ENCODE assay signal across 21 cellular contexts in the genomic region with DNA sequence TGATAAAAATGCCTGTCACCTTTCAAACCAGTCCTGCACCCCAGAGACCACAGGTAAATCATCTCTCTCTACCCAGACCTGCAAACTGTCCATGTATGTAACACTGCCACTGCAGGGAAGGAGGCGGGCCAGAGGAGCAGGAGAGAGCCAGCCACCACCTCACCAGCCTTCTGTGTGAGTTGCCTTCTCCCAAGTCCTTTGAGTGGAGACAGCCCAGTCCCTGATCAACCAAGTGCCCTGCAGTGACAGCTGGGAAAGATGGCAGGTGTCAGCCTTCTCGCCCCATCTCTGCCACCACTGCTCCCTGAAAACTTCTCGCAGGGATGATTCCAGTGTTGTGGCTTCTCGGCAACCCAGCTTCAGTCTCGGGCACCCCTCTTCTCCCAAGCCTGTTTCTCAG.
"Had no signal": no experiment of that assay in that cellular context is flagged by ENCODE, and none has a peak within 500 bp of the region (broad histone marks: within the 10 kb centered on the region; RNA-seq: fewer than 3 reads in every experiment).

No MANE protein-coding gene starts in this region.

- H3K27me3 Mint-ChIP-seq: activated CD4-positive, alpha-beta memory T cell treated with anti-CD3 and anti-CD28 coated beads, Interleukin-2, amount 10 ng/mL, durations not matched to agents 7 days and 5 days; activated CD4-positive, alpha-beta T cell treated with anti-CD3 and anti-CD28 coated beads, Interleukin-2, amount 10 ng/mL, durations not matched to agents 24 days and 14 days; effector memory CD8-positive, alpha-beta T cell had no signal

- H3K4me3 Mint-ChIP-seq: activated CD4-positive, alpha-beta memory T cell treated with anti-CD3 and anti-CD28 coated beads, Interleukin-2, amount 10 ng/mL, durations not matched to agents 7 days and 5 days; activated CD4-positive, alpha-beta T cell treated with anti-CD3 and anti-CD28 coated beads, Interleukin-2, amount 10 ng/mL, durations not matched to agents 24 days and 14 days; activated T-helper 1 cell treated with anti-CD3 and anti-CD28 coated beads, Interleukin-12 subunit alpha, Interleukin-12 subunit beta, Interleukin-2, Interleukin-4 antibody, amounts not matched to agents 30 ng/mL and 10 ng/mL and 1 ng/mL, durations not matched to agents 14 hours and 24 hours and 36 hours; effector memory CD8-positive, alpha-beta T cell; neural progenitor cell; T-helper 1 cell treated with Interleukin-12 subunit alpha and Interleukin-12 subunit beta and Interleukin-4 antibody, amounts not matched to agents 30 μg/mL and 1 μg/mL, for 36 hours had no signal

- H3K27ac Mint-ChIP-seq: activated CD4-positive, alpha-beta memory T cell treated with anti-CD3 and anti-CD28 coated beads, Interleukin-2, amount 10 ng/mL, durations not matched to agents 7 days and 5 days; activated CD4-positive, alpha-beta T cell treated with anti-CD3 and anti-CD28 coated beads, Interleukin-2, amount 10 ng/mL, durations not matched to agents 24 days and 14 days; activated T-helper 1 cell treated with anti-CD3 and anti-CD28 coated beads, Interleukin-12 subunit alpha, Interleukin-12 subunit beta, Interleukin-2, Interleukin-4 antibody, amounts not matched to agents 30 ng/mL and 10 ng/mL and 1 ng/mL, durations not matched to agents 14 hours and 24 hours and 36 hours; neural progenitor cell; T-helper 1 cell treated with Interleukin-12 subunit alpha and Interleukin-12 subunit beta and Interleukin-4 antibody, amounts not matched to agents 30 μg/mL and 1 μg/mL, for 36 hours had no signal

- H3K36me3 ChIP-seq: brain microvascular endothelial cell, neural progenitor cell, spleen, thyroid gland had no signal

- H3K36me3 Mint-ChIP-seq: neural progenitor cell had no signal

- ATAC-seq: esophagus mucosa; left cardiac atrium; stimulated activated naive CD8-positive, alpha-beta T cell treated with anti-CD3 and anti-CD28 coated beads, Interleukin-15, Interleukin-2, amounts not matched to agents 100 U/mL and 50 U/mL, for 24 hours had no signal

- H3K9ac ChIP-seq: neural progenitor cell had no signal

- H3K4me3 ChIP-seq: neural progenitor cell, spleen, thyroid gland had no signal

- H3K27ac ChIP-seq: brain microvascular endothelial cell, neural progenitor cell, thyroid gland had no signal

- H3K27me3 ChIP-seq: brain microvascular endothelial cell, neural progenitor cell, spleen, thyroid gland had no signal

- H2AFZ ChIP-seq: neural progenitor cell had no signal

- H3K9me3 Mint-ChIP-seq: activated CD4-positive, alpha-beta memory T cell treated with anti-CD3 and anti-CD28 coated beads, Interleukin-2, amount 10 ng/mL, durations not matched to agents 7 days and 5 days; activated CD4-positive, alpha-beta T cell treated with anti-CD3 and anti-CD28 coated beads, Interleukin-2, amount 10 ng/mL, durations not matched to agents 24 days and 14 days; activated T-helper 1 cell treated with anti-CD3 and anti-CD28 coated beads, Interleukin-12 subunit alpha, Interleukin-12 subunit beta, Interleukin-2, Interleukin-4 antibody, amounts not matched to agents 30 ng/mL and 10 ng/mL and 1 ng/mL, durations not matched to agents 14 hours and 24 hours and 36 hours; effector memory CD8-positive, alpha-beta T cell; neural progenitor cell; T-helper 1 cell treated with Interleukin-12 subunit alpha and Interleukin-12 subunit beta and Interleukin-4 antibody, amounts not matched to agents 30 μg/mL and 1 μg/mL, for 36 hours had no signal

- DNase-seq: activated CD4-positive, alpha-beta memory T cell treated with anti-CD3 and anti-CD28 coated beads, Interleukin-2, amount 10 ng/mL, durations not matched to agents 7 days and 5 days; activated CD4-positive, alpha-beta T cell treated with anti-CD3 and anti-CD28 coated beads, Interleukin-2, amount 10 ng/mL, durations not matched to agents 24 days and 14 days; activated gamma-delta T cell; activated naive CD4-positive, alpha-beta T cell treated with anti-CD3 and anti-CD28 coated beads, Interleukin-2, amount 50 U/mL, for 16 hours; anterior cingulate cortex; brain microvascular endothelial cell; dermis blood vessel endothelial cell; effector memory CD8-positive, alpha-beta T cell; hippocampal formation; left cardiac atrium; retina; spleen; stimulated activated CD4-positive, alpha-beta T cell treated with anti-CD3 and anti-CD28 coated beads, Interleukin-4, amount 100 ng/mL, for 1 hour; stimulated activated naive CD8-positive, alpha-beta T cell treated with anti-CD3 and anti-CD28 coated beads, Interleukin-15, Interleukin-2, amounts not matched to agents 100 U/mL and 50 U/mL, for 24 hours; substantia nigra; T1000 had no signal

- H3K9me3 ChIP-seq: spleen, thyroid gland had no signal

- H3K4me2 ChIP-seq: neural progenitor cell had no signal
